29 cellular contexts compared by ENCODE assay signal in the genomic region with DNA sequence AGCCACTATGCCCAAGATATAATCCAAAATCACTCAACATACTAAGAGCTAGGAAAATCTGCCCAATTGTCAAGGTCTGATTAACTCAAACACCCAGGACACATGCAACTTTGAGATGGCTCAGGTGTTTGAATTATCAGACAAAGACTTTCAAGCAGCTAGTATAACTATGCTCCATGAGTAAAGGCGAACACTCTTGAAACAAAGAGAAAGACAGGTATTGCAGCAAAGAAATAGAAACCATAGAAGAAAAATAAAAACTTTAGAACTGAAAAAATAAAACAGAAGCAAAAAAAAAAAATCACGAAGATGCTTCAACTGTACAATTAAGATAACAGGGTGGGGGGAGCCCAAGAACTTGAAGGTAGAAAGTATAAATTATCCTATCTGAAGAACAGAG.
"Had no signal": no experiment of that assay in that cellular context is flagged by ENCODE, and none has a peak within 500 bp of the region (broad histone marks: within the 10 kb centered on the region; RNA-seq: fewer than 3 reads in every experiment).

No MANE protein-coding gene starts in this region.

- H3K27me3 Mint-ChIP-seq: activated CD4-positive, alpha-beta memory T cell treated with anti-CD3 and anti-CD28 coated beads for 36 hours; activated CD4-positive, alpha-beta T cell treated with anti-CD3 and anti-CD28 coated beads for 36 hours; activated CD4-positive, alpha-beta T cell treated with anti-CD3 and anti-CD28 coated beads, Interleukin-2, amount 10 ng/mL, durations not matched to agents 24 days and 14 days; activated CD8-positive, alpha-beta memory T cell treated with anti-CD3 and anti-CD28 coated beads, Interleukin-2, amount 10 ng/mL, durations not matched to agents 7 days and 5 days; activated naive CD8-positive, alpha-beta T cell treated with anti-CD3 and anti-CD28 coated beads, Interleukin-2, amount 10 ng/mL, durations not matched to agents 7 days and 5 days; activated T-helper 17 cell treated with anti-CD3 and anti-CD28 coated beads, Interleukin-2, amount 50 U/mL, for 72 hours; brain had no signal

- H3K4me1 ChIP-seq: ascending aorta, breast epithelium, colonic mucosa, esophagus squamous epithelium, gastroesophageal sphincter, heart right ventricle had no signal

- H3K27me3 ChIP-seq: ascending aorta, breast epithelium, cardiac muscle cell, colonic mucosa, esophagus squamous epithelium, gastroesophageal sphincter, heart right ventricle had no signal

- H3K4me1 Mint-ChIP-seq: activated CD4-positive, alpha-beta T cell treated with anti-CD3 and anti-CD28 coated beads for 36 hours; activated CD4-positive, alpha-beta T cell treated with anti-CD3 and anti-CD28 coated beads, Interleukin-2, amount 10 ng/mL, durations not matched to agents 24 days and 14 days; activated T-helper 17 cell treated with anti-CD3 and anti-CD28 coated beads, Interleukin-2, amount 50 U/mL, for 72 hours had no signal

- H3K4me3 Mint-ChIP-seq: activated CD4-positive, alpha-beta memory T cell treated with anti-CD3 and anti-CD28 coated beads for 36 hours; activated CD4-positive, alpha-beta T cell treated with anti-CD3 and anti-CD28 coated beads for 36 hours; activated CD4-positive, alpha-beta T cell treated with anti-CD3 and anti-CD28 coated beads, Interleukin-2, amount 10 ng/mL, durations not matched to agents 24 days and 14 days; activated CD8-positive, alpha-beta memory T cell treated with anti-CD3 and anti-CD28 coated beads, Interleukin-2, amount 10 ng/mL, durations not matched to agents 7 days and 5 days; activated CD8-positive, alpha-beta T cell treated with anti-CD3 and anti-CD28 coated beads, Interleukin-2, amount 10 ng/mL, durations not matched to agents 7 days and 5 days; activated naive CD8-positive, alpha-beta T cell treated with anti-CD3 and anti-CD28 coated beads, Interleukin-2, amount 10 ng/mL, durations not matched to agents 7 days and 5 days; activated T-helper 17 cell treated with anti-CD3 and anti-CD28 coated beads, Interleukin-2, amount 50 U/mL, for 72 hours; brain had no signal

- H3K27ac Mint-ChIP-seq: activated CD4-positive, alpha-beta memory T cell treated with anti-CD3 and anti-CD28 coated beads for 36 hours; activated CD4-positive, alpha-beta T cell treated with anti-CD3 and anti-CD28 coated beads for 36 hours; activated CD4-positive, alpha-beta T cell treated with anti-CD3 and anti-CD28 coated beads, Interleukin-2, amount 10 ng/mL, durations not matched to agents 24 days and 14 days; activated CD8-positive, alpha-beta memory T cell treated with anti-CD3 and anti-CD28 coated beads, Interleukin-2, amount 10 ng/mL, durations not matched to agents 7 days and 5 days; activated CD8-positive, alpha-beta T cell treated with anti-CD3 and anti-CD28 coated beads, Interleukin-2, amount 10 ng/mL, durations not matched to agents 7 days and 5 days; activated naive CD4-positive, alpha-beta T cell treated with anti-CD3 and anti-CD28 coated beads, Interleukin-2, amount 50 U/mL, for 72 hours; activated naive CD8-positive, alpha-beta T cell treated with anti-CD3 and anti-CD28 coated beads, Interleukin-2, amount 10 ng/mL, durations not matched to agents 7 days and 5 days; activated T-helper 17 cell treated with anti-CD3 and anti-CD28 coated beads, Interleukin-2, amount 50 U/mL, for 72 hours; brain had no signal

- DNase-seq: activated CD4-positive, alpha-beta memory T cell treated with anti-CD3 and anti-CD28 coated beads for 36 hours; activated CD4-positive, alpha-beta T cell treated with anti-CD3 and anti-CD28 coated beads for 36 hours; activated CD4-positive, alpha-beta T cell treated with anti-CD3 and anti-CD28 coated beads, Interleukin-2, amount 10 ng/mL, durations not matched to agents 24 days and 14 days; activated CD4-positive, CD25-positive, alpha-beta regulatory T cell; activated CD4-positive, CD25-positive, alpha-beta regulatory T cell treated with anti-CD3 and anti-CD28 coated beads, Interleukin-2, amount 50 U/mL, for 72 hours; activated CD8-positive, alpha-beta memory T cell treated with anti-CD3 and anti-CD28 coated beads, Interleukin-2, amount 10 ng/mL, durations not matched to agents 7 days and 5 days; activated CD8-positive, alpha-beta memory T cell treated with anti-CD3 and anti-CD28 coated beads, Interleukin-2, amount 50 U/mL, for 4 hours; activated CD8-positive, alpha-beta T cell treated with anti-CD3 and anti-CD28 coated beads, Interleukin-2, amount 10 ng/mL, durations not matched to agents 7 days and 5 days; activated effector memory CD4-positive, alpha-beta T cell treated with Interleukin-2 at 50 U/mL for 16 hours; activated gamma-delta T cell treated with Interleukin-2 at 50 U/mL for 16 hours; activated naive CD4-positive, alpha-beta T cell treated with Interleukin-2 at 50 U/mL for 16 hours; activated naive CD8-positive, alpha-beta T cell treated with anti-CD3 and anti-CD28 coated beads, Interleukin-2, amount 10 ng/mL, durations not matched to agents 7 days and 5 days; activated T-cell treated with anti-CD3 and anti-CD28 coated beads, Interleukin-2, amount 50 U/mL, for 1 hour; central memory CD4-positive, alpha-beta T cell; cerebellar nuclear complex; colonic mucosa; effector CD8-positive, alpha-beta T cell; esophagus squamous epithelium; foreskin melanocyte; heart right ventricle; T-helper 2 cell had no signal

- H3K27ac ChIP-seq: ascending aorta, breast epithelium, cardiac muscle cell, colonic mucosa, epithelial cell of prostate, esophagus squamous epithelium, gastroesophageal sphincter, heart right ventricle had no signal

- H3K4me3 ChIP-seq: ascending aorta, breast epithelium, cardiac muscle cell, colonic mucosa, esophagus squamous epithelium, gastroesophageal sphincter, heart right ventricle had no signal

- H3K36me3 ChIP-seq: breast epithelium, cardiac muscle cell, colonic mucosa, esophagus squamous epithelium, heart right ventricle had no signal

- ATAC-seq: activated CD4-positive, alpha-beta T cell treated with anti-CD3 and anti-CD28 coated beads for 36 hours; activated CD8-positive, alpha-beta memory T cell treated with anti-CD3 and anti-CD28 coated beads, Interleukin-2, amount 10 ng/mL, durations not matched to agents 7 days and 5 days; activated CD8-positive, alpha-beta T cell treated with anti-CD3 and anti-CD28 coated beads, Interleukin-2, amount 10 ng/mL, durations not matched to agents 7 days and 5 days; activated naive CD4-positive, alpha-beta T cell treated with anti-CD3 and anti-CD28 coated beads, Interleukin-2, amount 50 U/mL, for 72 hours; activated T-helper 17 cell treated with anti-CD3 and anti-CD28 coated beads, Interleukin-2, amount 50 U/mL, for 72 hours; gastroesophageal sphincter; heart right ventricle had no signal

- H3K9me3 ChIP-seq: colonic mucosa had no signal
